Comparison of ENCODE assay signal across 8 cellular contexts in the genomic region with DNA sequence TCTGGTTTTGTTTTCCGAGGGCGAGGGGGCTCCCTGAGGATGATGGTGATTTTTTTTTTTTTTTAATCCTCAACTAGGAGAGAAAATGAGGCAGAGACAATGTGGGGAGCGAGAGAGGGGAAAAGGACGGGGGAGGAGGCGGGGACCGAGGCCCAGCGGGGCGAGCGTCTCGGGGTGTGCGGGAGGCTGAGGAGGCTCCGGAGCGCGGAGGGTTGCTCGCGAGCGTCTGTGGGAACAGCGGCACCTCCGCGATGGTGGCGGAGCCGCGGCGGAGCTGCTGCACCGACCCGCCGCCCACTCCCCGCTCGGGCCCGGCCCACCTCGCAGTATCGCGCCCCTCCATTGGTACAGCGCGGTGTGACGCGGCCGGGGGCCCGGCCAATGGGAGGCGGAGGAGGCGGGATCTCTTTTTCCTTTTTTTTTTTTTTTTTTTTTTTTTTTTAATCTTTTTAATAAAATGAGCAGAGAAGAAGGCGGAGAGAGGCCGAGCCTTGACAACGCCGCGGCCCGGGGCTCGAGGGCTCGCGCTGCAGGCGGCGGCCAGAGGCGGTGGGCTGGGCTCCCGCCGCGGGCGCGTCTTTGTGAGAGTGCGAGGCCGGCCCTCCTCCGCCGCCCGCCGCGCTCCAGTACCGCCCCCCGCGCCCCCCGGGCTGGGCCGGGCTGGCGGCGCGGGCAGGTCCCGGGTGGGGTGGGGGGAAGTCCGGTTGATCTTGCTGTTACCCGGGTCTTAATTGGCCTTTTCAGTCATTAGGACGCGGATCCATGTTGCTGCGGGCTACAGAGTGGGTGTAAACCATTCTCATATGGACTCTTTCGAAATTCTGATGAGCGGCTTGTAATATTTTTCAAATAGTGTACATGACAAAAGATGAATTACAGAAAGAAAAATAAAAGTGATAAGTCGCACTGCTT. TPM values are rescaled to one million over a fixed set of nuclear protein-coding genes. Genes with fewer than 3 reads are reported as not detected.
DNase-seq lines count a peak whose midpoint lies in the region; ATAC-seq and TF ChIP-seq lines count a peak whose summit lies in the region.

Gene RERE (minus strand): TSS at position 228 of the 912 bp plus-strand sequence.

- peak within 1 kb of the TSS; percentile 88 for H3K27ac Mint-ChIP-seq in T-helper 1 cell treated with Interleukin-12 subunit alpha and Interleukin-12 subunit beta and Interleukin-4 antibody, amounts not matched to agents 30 μg/mL and 1 μg/mL, for 36 hours

- no peaks in the 10 kb centered on the region for H3K36me3 Mint-ChIP-seq in T-helper 1 cell treated with Interleukin-12 subunit alpha and Interleukin-12 subunit beta and Interleukin-4 antibody, amounts not matched to agents 30 μg/mL and 1 μg/mL, for 36 hours (ENCODE audit: low read depth)

- H3K27ac ChIP-seq in left ventricle myocardium inferior (replicated peaks) (peak within 1 kb of the TSS; percentile 98), psoas muscle (peak within 1 kb of the TSS; percentile 96), urinary bladder (ENCODE audit: low read depth) (peak within 1 kb of the TSS; percentile 96)

- peaks cover 29% of the 10 kb centered on the region for H3K4me1 Mint-ChIP-seq in T-helper 1 cell treated with Interleukin-12 subunit alpha and Interleukin-12 subunit beta and Interleukin-4 antibody, amounts not matched to agents 30 μg/mL and 1 μg/mL, for 36 hours (ENCODE audit: low read depth)

- DNase-seq in NCI-H1436 treated with DMSO at 0.1 percent for 48 hours (lab: John Stamatoyannopoulos, UW): peak; percentile 63
- DNase-seq in amniotic epithelial cell (ENCODE audit: low read depth): peak; percentile 88
- DNase-seq in left ventricle myocardium inferior: peak; percentile 94
- peak; percentile 94 to 97 for DNase-seq in psoas muscle

- no peaks in the 10 kb centered on the region for H3K9me3 Mint-ChIP-seq in T-helper 1 cell treated with Interleukin-12 subunit alpha and Interleukin-12 subunit beta and Interleukin-4 antibody, amounts not matched to agents 30 μg/mL and 1 μg/mL, for 36 hours

- H3K4me1 ChIP-seq in left ventricle myocardium inferior (peaks cover 68% of the 10 kb centered on the region), psoas muscle (peaks cover 39% of the 10 kb centered on the region), urinary bladder (ENCODE audit: insufficient read depth) (no peaks in the 10 kb centered on the region)

- H3K36me3 ChIP-seq in left ventricle myocardium inferior: no peaks in the 10 kb centered on the region
- H3K36me3 ChIP-seq in psoas muscle (ENCODE audit: insufficient read depth in 1 of 2, low read depth in 1 of 2): no peaks in the 10 kb centered on the region
- no peaks in the 10 kb centered on the region for H3K36me3 ChIP-seq in urinary bladder (ENCODE audit: insufficient read depth)

- WGBS in psoas muscle, 3 donors: 0 to 1% (median 1%) methylated on average over 75 to 80 of the region's 82 CpGs
- under 1% methylated on average over 82 of the region's 82 CpGs for WGBS in urinary bladder

- TF ChIP-seq POLR2A in GM15510 (IDR thresholded peaks at IDR 0.05; ENCODE audit: borderline replicate concordance, extremely low read depth, insufficient read length): peak; percentile 93

- H3K4me3 ChIP-seq in left ventricle myocardium inferior (peak within 1 kb of the TSS; percentile 96), psoas muscle (peak within 1 kb of the TSS; percentile 91), urinary bladder (ENCODE audit: low read depth, low read length) (peak within 1 kb of the TSS; percentile 68)

- H3K4me3 Mint-ChIP-seq in T-helper 1 cell treated with Interleukin-12 subunit alpha and Interleukin-12 subunit beta and Interleukin-4 antibody, amounts not matched to agents 30 μg/mL and 1 μg/mL, for 36 hours: peak within 1 kb of the TSS; percentile 88

- peak; percentile 89 for ATAC-seq in HG02852 (IDR thresholded peaks at IDR 0.05; ENCODE audit: unreplicated experiment)
- peak; percentile 97 to 99 (median 98) for ATAC-seq in psoas muscle

- H3K9me3 ChIP-seq in left ventricle myocardium inferior (replicated peaks) (no peaks in the 10 kb centered on the region), psoas muscle (no peaks in the 10 kb centered on the region)

- peaks cover 30% of the 10 kb centered on the region for H3K27me3 Mint-ChIP-seq in T-helper 1 cell treated with Interleukin-12 subunit alpha and Interleukin-12 subunit beta and Interleukin-4 antibody, amounts not matched to agents 30 μg/mL and 1 μg/mL, for 36 hours (ENCODE audit: low read depth)

- intact Hi-C loops in left ventricle myocardium inferior (cut with micrococcal nuclease) (no loop called here), psoas muscle (cut with DNase I) (loop anchor here in 1 of 2 donors (2.0 kb wide), 1 partner anchor 31 kb away; no protein-coding TSS in a partner anchor)

- H3K27me3 ChIP-seq in left ventricle myocardium inferior (ENCODE audit: low read depth): no peaks in the 10 kb centered on the region
- H3K27me3 ChIP-seq in psoas muscle (ENCODE audit: insufficient read depth in 3 of 3, low read length in 2 of 3): no peaks in the 10 kb centered on the region

- TF ChIP-seq CTCF in left ventricle myocardium inferior (IDR thresholded peaks at IDR 0.05; ENCODE audit: borderline replicate concordance): peak; percentile 30
- TF ChIP-seq CTCF in psoas muscle (IDR thresholded peaks at IDR 0.05): no peak

RNA-seq across cellular contexts. Expression of gene RERE, which starts in this region (rescaled TPM):
- total RNA-seq in left ventricle myocardium inferior (141 TPM), psoas muscle (100 to 1,000 TPM in 2 of 4 donors, 10 to 100 TPM in 2; 56.7 to 308 (median 165) TPM), urinary bladder (168 TPM)
- polyA plus RNA-seq in psoas muscle (100 to 1,000 TPM in 1 of 3 donors, 10 to 100 TPM in 2; 38.8 to 130 (median 49.8) TPM), urinary bladder (69.0 TPM)

Comparison
In these comparisons a context has a peak if more than half of its experiments do, and no peak if none do; other contexts are left out.
1. Peak in every context shown above with its lines: DNase-seq, ATAC-seq, H3K4me3 ChIP-seq and H3K27ac ChIP-seq.